ENCODE assay signal across 1 cellular context in genomic region chr9:110545705-110546104, GRCh38.
TF ChIP-seq lines count a peak whose summit lies in the region.

No MANE protein-coding gene starts in this region.

TF ChIP-seq in IMR-90, 13 proteins besides CTCF, POLR2A, EP300 and RAD21:
- TF ChIP-seq MAFK (IDR thresholded peaks at IDR 0.05; ENCODE audit: low read depth, low read length) (no peak), ELK1 (IDR thresholded peaks at IDR 0.05; ENCODE audit: borderline replicate concordance, low read depth, low read length) (no peak), USF2 (IDR thresholded peaks at IDR 0.05; ENCODE audit: low read depth, low read length) (no peak), RCOR1 (IDR thresholded peaks at IDR 0.05; ENCODE audit: insufficient replicate concordance, low read length) (no peak), MAZ (IDR thresholded peaks at IDR 0.05; ENCODE audit: borderline replicate concordance, low read depth, low read length) (no peak), NFE2L2 (IDR thresholded peaks at IDR 0.05; ENCODE audit: low read depth, low read length) (no peak), CEBPB (IDR thresholded peaks at IDR 0.05; ENCODE audit: low read depth, low read length) (no peak)
TF ChIP-seq in IMR-90: peak in this region for 0.
